Comparison of ENCODE assay signal across 8 cellular contexts in genomic region chr1:184035719-184036516, GRCh38. TPM values are rescaled to one million over a fixed set of nuclear protein-coding genes. Genes with fewer than 3 reads are reported as not detected.
DNase-seq lines count a peak whose midpoint lies in the region; ATAC-seq and TF ChIP-seq lines count a peak whose summit lies in the region.

No MANE protein-coding gene starts in this region.

- H3K4me1 ChIP-seq in uterus: no peaks in the 10 kb centered on the region

- no peaks in the 10 kb centered on the region for H3K27me3 ChIP-seq in uterus

- H3K9me3 ChIP-seq in uterus: no peaks in the 10 kb centered on the region

- H3K9me3 Mint-ChIP-seq in mesothelial cell of epicardium: no peaks in the 10 kb centered on the region

- no peak overlapping the region for H3K27ac Mint-ChIP-seq in mesothelial cell of epicardium

- TF ChIP-seq POLR2A in uterus (IDR thresholded peaks at IDR 0.05): no peak

- ATAC-seq in GM21786 (IDR thresholded peaks at IDR 0.05; ENCODE audit: unreplicated experiment): no peak
- ATAC-seq in HG03159 (IDR thresholded peaks at IDR 0.05; ENCODE audit: unreplicated experiment): no peak
- no peak for ATAC-seq in HG02981 (IDR thresholded peaks at IDR 0.05; ENCODE audit: unreplicated experiment)

- H3K36me3 ChIP-seq in uterus: no peaks in the 10 kb centered on the region

- H3K4me1 Mint-ChIP-seq in mesothelial cell of epicardium: peaks cover 12% of the 10 kb centered on the region

- DNase-seq in stimulated activated CD4-positive, alpha-beta T cell treated with anti-CD3 and anti-CD28 coated beads, Interleukin-1b, Interleukin-23, amount 100 ng/mL, for 48 hours: peak; percentile 2
- no peak for DNase-seq in stimulated activated CD4-positive, alpha-beta T cell treated with anti-CD3 and anti-CD28 coated beads, Interleukin-4, amount 100 ng/mL, for 24 hours
- peak in 9 of 61 donors; percentile 19 to 68 (median 33) for DNase-seq in caudate nucleus (lab: John Stamatoyannopoulos, UW)
- no peak for DNase-seq in mesothelial cell of epicardium (ENCODE audit: low spot score in 2 of 2, unreplicated experiment in 2 of 2)
- no peak for DNase-seq in uterus

- H3K27me3 Mint-ChIP-seq in mesothelial cell of epicardium (ENCODE audit: low read depth): peaks cover 56% of the 10 kb centered on the region

- peak overlapping the region; percentile 35 to 49 for H3K4me3 ChIP-seq in uterus

- intact Hi-C loops in uterus (cut with DNase I; ENCODE audit: low total_unique reads): no loop called here

- no peaks in the 10 kb centered on the region for H3K36me3 Mint-ChIP-seq in mesothelial cell of epicardium

- peak overlapping the region; percentile 69 for H3K4me3 Mint-ChIP-seq in mesothelial cell of epicardium

- TF ChIP-seq CTCF in mesothelial cell of epicardium (IDR thresholded peaks at IDR 0.05; ENCODE audit: unreplicated experiment) (no peak), uterus (IDR thresholded peaks at IDR 0.05) (no peak)

- H3K27ac ChIP-seq in caudate nucleus (ENCODE audit: low read depth, low read length): peak overlapping the region; percentile 96
- no peak overlapping the region for H3K27ac ChIP-seq in uterus

RNA-seq across cellular contexts. Expression of gene COLGALT2, which starts 1.6 kb away (rescaled TPM):
- total RNA-seq in mesothelial cell of epicardium (3.7 to 3.8 TPM (median 3.8 TPM) in 3 replicates), uterus (1 to 10 TPM in 3 of 4 donors, not detected in 1; 1.3 to 8.5 (median 2.9) TPM)

RNA-seq across cellular contexts. Expression of gene TSEN15, which starts 15.6 kb away (rescaled TPM):
- total RNA-seq in mesothelial cell of epicardium (28.7 to 32.8 TPM (median 31.4 TPM) in 3 replicates), uterus (10 to 100 TPM in 3 of 4 donors, 1 to 10 TPM in 1; 7.9 to 69.3 (median 29.2) TPM)
